Comparison of ENCODE assay signal across 35 cellular contexts in genomic region chr11:70839851-70840250, GRCh38.
"Had no signal": no experiment of that assay in that cellular context is flagged by ENCODE, and none has a peak within 500 bp of the region (broad histone marks: within the 10 kb centered on the region; RNA-seq: fewer than 3 reads in every experiment).

No MANE protein-coding gene starts in this region.

- H3K9me3 ChIP-seq: MG63 had no signal

- H3K36me3 ChIP-seq: MG63 had no signal

- H3K9ac ChIP-seq: KMS-11 had no signal

- H3K4me3 ChIP-seq: MG63 had no signal

- H3K27me3 ChIP-seq: MG63 had no signal

- H3K4me2 ChIP-seq: KMS-11 had no signal

- DNase-seq: Karpas-422, Kasumi-1, KG1, MG63, MM.1S, MV-4-11, NCI-H1048, NCI-H1092, NCI-H1092 treated with DMSO at 0.1 percent for 48 hours, NCI-H1105, NCI-H1105 treated with DMSO at 0.1 percent for 48 hours, NCI-H1417, NCI-H1417 treated with DMSO at 0.1 percent for 48 hours, NCI-H1436, NCI-H1436 treated with DMSO at 0.1 percent for 48 hours, NCI-H1694, NCI-H1694 treated with DMSO at 0.1 percent for 48 hours, NCI-H187, NCI-H187 treated with DMSO at 0.1 percent for 48 hours, NCI-H1930, NCI-H2029, NCI-H2029 treated with DMSO at 0.1 percent for 48 hours, NCI-H2081, NCI-H2081 treated with DMSO at 0.1 percent for 48 hours, NCI-H2107, NCI-H2171, NCI-H2171 treated with DMSO at 0.1 percent for 48 hours, NCI-H2227 treated with DMSO at 0.1 percent for 48 hours, NCI-H226, NCI-H345, NCI-H446, NCI-H446 treated with DMSO at 0.1 percent for 48 hours, NCI-H510A, NCI-H510A treated with DMSO at 0.1 percent for 48 hours had no signal

- H3K27ac ChIP-seq: KMS-11 had no signal
